1 cellular context compared by ENCODE assay signal in genomic region chr16:75250809-75251279, GRCh38.
TF ChIP-seq lines count a peak whose summit lies in the region.

No MANE protein-coding gene starts in this region.

TF ChIP-seq in HepG2, 621 proteins besides CTCF, POLR2A, EP300 and RAD21 (continued from another document and continues in another):
- TF ChIP-seq ZBTB40 (IDR thresholded peaks at IDR 0.05) = no peak
- TF ChIP-seq ZBTB40 (CRISPR knock-in tag; IDR thresholded peaks at IDR 0.05) = no peak
- no peak for TF ChIP-seq JUN (CRISPR knock-in tag; IDR thresholded peaks at IDR 0.05)
- TF ChIP-seq ZBTB44 (CRISPR knock-in tag; IDR thresholded peaks at IDR 0.05) = no peak
- TF ChIP-seq HNF4G (IDR thresholded peaks at IDR 0.05; ENCODE audit: borderline replicate concordance, low read depth, low read length) = no peak
- TF ChIP-seq HNF4G (CRISPR knock-in tag; IDR thresholded peaks at IDR 0.05; ENCODE audit: borderline replicate concordance, low read depth) = no peak
- peak; percentile 26 for TF ChIP-seq GFI1 (CRISPR knock-in tag; IDR thresholded peaks at IDR 0.05; ENCODE audit: borderline replicate concordance)
- TF ChIP-seq TSC22D2 (CRISPR knock-in tag; IDR thresholded peaks at IDR 0.05; ENCODE audit: borderline replicate concordance) = 0 out of 2 replicates have a peak, but pooled peaks have one; percentile 5
- TF ChIP-seq NKX3-1 (CRISPR knock-in tag; IDR thresholded peaks at IDR 0.05) = no peak; the same call in 1 of the 2 replicates
- 0 out of 2 replicates have a peak, but pooled peaks have one; percentile 18 for TF ChIP-seq ZNF740 (CRISPR knock-in tag; IDR thresholded peaks at IDR 0.05)
- TF ChIP-seq ZNF124 (CRISPR knock-in tag; IDR thresholded peaks at IDR 0.05) = no peak
- TF ChIP-seq ZNF576 (CRISPR knock-in tag; IDR thresholded peaks at IDR 0.05) = no peak
- TF ChIP-seq GATAD1 (CRISPR knock-in tag; IDR thresholded peaks at IDR 0.05) = 0 out of 2 replicates have a peak, but pooled peaks have one; percentile 3
- peak; percentile 39; the same call in 1 of the 2 replicates for TF ChIP-seq MTA1 (CRISPR knock-in tag; IDR thresholded peaks at IDR 0.05; ENCODE audit: borderline replicate concordance)
- TF ChIP-seq GABPB1 (CRISPR knock-in tag; IDR thresholded peaks at IDR 0.05) = peak; percentile 72
- TF ChIP-seq SNAPC4 (CRISPR knock-in tag; IDR thresholded peaks at IDR 0.05) = no peak
- TF ChIP-seq ZNF263 (CRISPR knock-in tag; IDR thresholded peaks at IDR 0.05) = peak; percentile 78; the same call in 1 of the 2 replicates
- TF ChIP-seq TFDP2 (CRISPR knock-in tag; IDR thresholded peaks at IDR 0.05) = peak; percentile 71
- TF ChIP-seq HNF4A (CRISPR knock-in tag; IDR thresholded peaks at IDR 0.05) = no peak
- TF ChIP-seq ZNF256 (CRISPR knock-in tag; conservative IDR thresholded peaks at IDR 0.05) = no peak
- no peak for TF ChIP-seq CREM (IDR thresholded peaks at IDR 0.05)
- TF ChIP-seq CREM (CRISPR knock-in tag; IDR thresholded peaks at IDR 0.05) = no peak
- TF ChIP-seq GMEB1 (CRISPR knock-in tag; IDR thresholded peaks at IDR 0.05; ENCODE audit: borderline replicate concordance) = peak; percentile 16; the same call in 1 of the 2 replicates
- no peak for TF ChIP-seq THAP7 (CRISPR knock-in tag; IDR thresholded peaks at IDR 0.05)
- TF ChIP-seq RNF2 (conservative IDR thresholded peaks at IDR 0.05; ENCODE audit: low read depth) = no peak
- peak; percentile 52 for TF ChIP-seq SALL1 (CRISPR knock-in tag; IDR thresholded peaks at IDR 0.05)
- TF ChIP-seq GRHL1 (CRISPR knock-in tag; conservative IDR thresholded peaks at IDR 0.05) = no peak
- TF ChIP-seq SP2 (CRISPR knock-in tag; IDR thresholded peaks at IDR 0.05) = no peak
- no peak; the same call in 1 of the 2 replicates for TF ChIP-seq MAX (IDR thresholded peaks at IDR 0.05)
- 0 out of 2 replicates have a peak, but pooled peaks have one; percentile 17 for TF ChIP-seq ZNF383 (CRISPR knock-in tag; IDR thresholded peaks at IDR 0.05; ENCODE audit: borderline replicate concordance)
- no peak for TF ChIP-seq ZNF766 (CRISPR knock-in tag; IDR thresholded peaks at IDR 0.05; ENCODE audit: borderline replicate concordance)
- no peak for TF ChIP-seq PAWR (CRISPR knock-in tag; IDR thresholded peaks at IDR 0.05; ENCODE audit: borderline replicate concordance)
